ENCODE assay signal across 8 cellular contexts in genomic region chr3:197791120-197792018, GRCh38. TPM values are rescaled to one million over a fixed set of nuclear protein-coding genes. Genes with fewer than 3 reads are reported as not detected.
A peak's percentile ranks its signal among the peaks of the same experiment; 100 is the strongest.
DNase-seq lines count a peak whose midpoint lies in the region; ATAC-seq and TF ChIP-seq lines count a peak whose summit lies in the region.

Gene LRCH3, plus strand, starts transcription at chr3:197791254. Its CDS starts 25 bp downstream, at chr3:197791279.

- H3K9ac ChIP-seq in HUES6 (ENCODE audit: low read length) (peak within 1 kb of the TSS; percentile 96), OCI-LY3 (ENCODE audit: low read length) (peak within 1 kb of the TSS; percentile 85)

- no peaks in the 10 kb centered on the region for H3K27me3 ChIP-seq in HUES6 (ENCODE audit: control insufficient read depth, insufficient read depth, low read length)
- no peaks in the 10 kb centered on the region for H3K27me3 ChIP-seq in OCI-LY3 (ENCODE audit: low read depth, low read length)

- intact Hi-C loops in mucosa of descending colon (cut with DNase I, micrococcal nuclease), result no loop called here

- ATAC-seq in GM21390 (IDR thresholded peaks at IDR 0.05; ENCODE audit: unreplicated experiment), result peak; percentile 73
- ATAC-seq in mucosa of descending colon, result peak; percentile 91

- no peaks in the 10 kb centered on the region for H3K4me1 ChIP-seq in HUES6 (ENCODE audit: control insufficient read depth, insufficient read depth, low read length)
- H3K4me1 ChIP-seq in OCI-LY3 (ENCODE audit: low read length), result peaks cover 27% of the 10 kb centered on the region
- H3K4me1 ChIP-seq in mucosa of descending colon (ENCODE audit: low read depth), result peaks cover 12% of the 10 kb centered on the region

- peak within 1 kb of the TSS; percentile 93 for H3K4me3 ChIP-seq in HUES6 (ENCODE audit: low read depth, low read length)
- peak within 1 kb of the TSS; percentile 94 for H3K4me3 ChIP-seq in OCI-LY3 (ENCODE audit: low read length)
- H3K4me3 ChIP-seq in epithelial cell of proximal tubule (ENCODE audit: low read depth, low read length), result peak within 1 kb of the TSS; percentile 87
- H3K4me3 ChIP-seq in mucosa of descending colon, result peak within 1 kb of the TSS; percentile 75

- peaks cover 50% of the 10 kb centered on the region for H3K79me2 ChIP-seq in OCI-LY3 (ENCODE audit: low read length)

- peak within 1 kb of the TSS; percentile 53; the same call in 1 of the 2 replicates for H2AFZ ChIP-seq in OCI-LY3 (ENCODE audit: low read depth, low read length)

- H3K27ac ChIP-seq in HUES6 (ENCODE audit: low read depth, low read length) (peak within 1 kb of the TSS; percentile 95), OCI-LY3 (ENCODE audit: low read length) (peak within 1 kb of the TSS; percentile 71)

- H3K4me2 ChIP-seq in OCI-LY3 (ENCODE audit: low read length), result peak within 1 kb of the TSS; percentile 89

- H3K9me3 ChIP-seq in HUES6 (ENCODE audit: control insufficient read depth, insufficient read depth, low read depth, low read length), result no peaks in the 10 kb centered on the region
- no peaks in the 10 kb centered on the region for H3K9me3 ChIP-seq in OCI-LY3 (ENCODE audit: insufficient read depth, low read length)
- no peaks in the 10 kb centered on the region for H3K9me3 ChIP-seq in mucosa of descending colon

- H3K36me3 ChIP-seq in HUES6 (ENCODE audit: control insufficient read depth, insufficient read depth, low read length) (no peaks in the 10 kb centered on the region; the same call in 1 of the 2 replicates), OCI-LY3 (replicated peaks; ENCODE audit: low read depth, low read length) (no peaks in the 10 kb centered on the region), mucosa of descending colon (ENCODE audit: low read depth) (no peaks in the 10 kb centered on the region)

- peaks cover 29% of the 10 kb centered on the region for H4K20me1 ChIP-seq in OCI-LY3 (ENCODE audit: insufficient read depth, low read length)

- DNase-seq in D341Med (ENCODE audit: low spot score), result peak; percentile 99
- DNase-seq in activated T-cell treated with anti-CD3 and anti-CD28 coated beads for 48 hours (ENCODE audit: low read depth), result peak; percentile 83
- DNase-seq in epithelial cell of proximal tubule (ENCODE audit: low read depth), result no peak
- DNase-seq in mucosa of descending colon, result peak; percentile 80 to 88 (median 87)
- DNase-seq in stimulated activated CD8-positive, alpha-beta memory T cell treated with anti-CD3 and anti-CD28 coated beads, Interleukin-4, amount 100 ng/mL, for 1 hour (ENCODE audit: low read depth in 2 of 2, low spot score in 1 of 2), result peak; percentile 60 to 68

- no peak for TF ChIP-seq CTCF in OCI-LY3 (IDR thresholded peaks at IDR 0.05; ENCODE audit: low read depth, low read length)
- no peak for TF ChIP-seq CTCF in epithelial cell of proximal tubule (conservative IDR thresholded peaks at IDR 0.05; ENCODE audit: low read depth, low read length)
- TF ChIP-seq CTCF in mucosa of descending colon (IDR thresholded peaks at IDR 0.05), result no peak

RNA-seq across cellular contexts. Expression of gene LRCH3, which starts in this region (rescaled TPM):
- total RNA-seq in epithelial cell of proximal tubule, result 15.4 and 19.5 TPM in 2 replicates
- 10 to 100 TPM; 33.3 to 57.6 (median 46.0) TPM for total RNA-seq in mucosa of descending colon
